13 cellular contexts compared by ENCODE assay signal in the genomic region with DNA sequence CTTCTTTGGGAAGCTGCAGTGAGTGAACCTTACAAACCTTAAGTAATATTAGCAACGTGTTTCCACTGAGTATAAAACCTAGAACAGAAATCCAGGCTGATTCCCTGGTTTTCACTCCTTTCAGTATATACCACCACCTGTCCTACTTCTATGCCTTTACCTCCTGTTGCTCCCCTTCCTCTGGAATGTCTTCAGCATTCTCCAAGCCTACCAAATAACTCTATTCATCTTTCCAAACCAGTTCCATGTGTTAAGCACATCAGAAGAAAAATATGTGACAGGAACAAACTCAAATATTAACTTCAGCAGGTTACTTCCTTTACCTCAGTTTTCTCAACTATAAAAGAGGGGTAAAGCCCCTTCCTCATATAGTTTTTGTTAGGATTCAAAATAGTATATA. TPM values are rescaled to one million over a fixed set of nuclear protein-coding genes. Genes with fewer than 3 reads are reported as not detected.
DNase-seq lines count a peak whose midpoint lies in the region; ATAC-seq and TF ChIP-seq lines count a peak whose summit lies in the region.
"Had no signal": no experiment of that assay in that cellular context is flagged by ENCODE, and none has a peak within 500 bp of the region (broad histone marks: within the 10 kb centered on the region; RNA-seq: fewer than 3 reads in every experiment).

No MANE protein-coding gene starts in this region.

- H3K4me2 ChIP-seq in H9 (ENCODE audit: insufficient read depth, insufficient read length, low read length) = no peak overlapping the region

- no peaks in the 10 kb centered on the region for H3K9me3 Mint-ChIP-seq in HFFc6
- H3K9me3 Mint-ChIP-seq in stimulated activated naive B cell treated with anti-CD40 and anti-IgM and Interleukin-4, amounts not matched to agents 10 μg/mL and 1 μg/mL and 100 μg/mL, for 72 hours = no peaks in the 10 kb centered on the region
- no peaks in the 10 kb centered on the region for H3K9me3 Mint-ChIP-seq in H9
- H3K9me3 Mint-ChIP-seq: activated B cell treated with CpG ODN at 0.5 μM for 24 hours had no signal

- H3K9me3 ChIP-seq in adrenal gland (replicated peaks in 1 of 3) (no peaks in the 10 kb centered on the region), muscle layer of colon (ENCODE audit: low read length) (no peaks in the 10 kb centered on the region), tibial artery (no peaks in the 10 kb centered on the region), H9 (ENCODE audit: control insufficient read depth, low read depth, low read length) (no peaks in the 10 kb centered on the region)
- H3K9me3 ChIP-seq: MG63 had no signal

- 69 to 86% (median 75%) methylated on average over 1 of the region's 1 CpG for WGBS in adrenal gland, 4 donors
- WGBS in H9 (ENCODE audit: extremely low coverage, insufficient read length, low lambda C conversion rate) = no CpG with 5 or more reads among the region's 1 CpG

- H2BK12ac ChIP-seq in H9 (ENCODE audit: insufficient read length, low read depth, low read length) = no peak overlapping the region

- H4K8ac ChIP-seq in H9 (replicated peaks; ENCODE audit: insufficient read length, low read depth, low read length) = no peak overlapping the region

- H3K27me3 Mint-ChIP-seq in HFFc6 (ENCODE audit: insufficient read depth) = peaks cover 1% of the 10 kb centered on the region; the same call in 1 of the 2 replicates
- peaks cover 0 to 5% of the 10 kb centered on the region in 2 donors for H3K27me3 Mint-ChIP-seq in stimulated activated naive B cell treated with anti-CD40 and anti-IgM and Interleukin-4, amounts not matched to agents 10 μg/mL and 1 μg/mL and 100 μg/mL, for 72 hours
- no peaks in the 10 kb centered on the region; the same call in 1 of the 2 replicates for H3K27me3 Mint-ChIP-seq in H9 (ENCODE audit: low read depth)

- peaks cover 22% of the 10 kb centered on the region for H3K36me3 Mint-ChIP-seq in HFFc6 (ENCODE audit: low read depth)
- peaks cover 1 to 12% of the 10 kb centered on the region in 2 donors for H3K36me3 Mint-ChIP-seq in stimulated activated naive B cell treated with anti-CD40 and anti-IgM and Interleukin-4, amounts not matched to agents 10 μg/mL and 1 μg/mL and 100 μg/mL, for 72 hours
- H3K36me3 Mint-ChIP-seq in H9 (ENCODE audit: insufficient read depth in 1 of 3, low read depth in 3 of 3) = no peaks in the 10 kb centered on the region; a peak in 1 of 7 replicates

- H2BK20ac ChIP-seq in H9 (ENCODE audit: low read depth, low read length, poor library complexity, severe bottlenecking) = no peak overlapping the region

- H2BK15ac ChIP-seq in H9 (ENCODE audit: low read depth, low read length) = no peak overlapping the region

- H4K5ac ChIP-seq in H9 (ENCODE audit: insufficient read length, low read depth, low read length) = no peak overlapping the region

- no peak overlapping the region for H3K9ac ChIP-seq in muscle layer of colon (ENCODE audit: low read length)
- H3K9ac ChIP-seq in H9 (ENCODE audit: extremely low read depth, insufficient read length, low read length) = no peak overlapping the region
- H3K9ac ChIP-seq: parathyroid adenoma had no signal

- DNase-seq in HFFc6 = no peak
- DNase-seq in adrenal gland = no peak
- no peak for DNase-seq in tibial artery
- no peak for DNase-seq in stimulated activated naive B cell treated with anti-CD40 and anti-IgM and Interleukin-4, amounts not matched to agents 10 μg/mL and 1 μg/mL and 100 μg/mL, for 72 hours
- no peak for DNase-seq in H9
- DNase-seq in NCI-H510A (lab: John Stamatoyannopoulos, UW) = no peak
- DNase-seq: activated B cell treated with CpG ODN at 0.5 μM for 24 hours; activated naive CD4-positive, alpha-beta T cell; MG63; NCI-H187 treated with DMSO at 0.1 percent for 48 hours; NCI-H510A treated with DMSO at 0.1 percent for 48 hours had no signal

- no peak overlapping the region for H3K14ac ChIP-seq in H9 (ENCODE audit: insufficient read depth, low read length)

- H3K36me3 ChIP-seq in adrenal gland (replicated peaks in 1 of 2) (peaks cover 0 to 8% of the 10 kb centered on the region in 2 donors), muscle layer of colon (ENCODE audit: insufficient read depth, low read length) (no peaks in the 10 kb centered on the region), tibial artery (peaks cover 0 to 13% (median 0%) of the 10 kb centered on the region in 3 donors)
- H3K36me3 ChIP-seq: MG63 had no signal

- H3T11ph ChIP-seq in H9 (ENCODE audit: low read length) = no peak overlapping the region

- intact Hi-C loops in adrenal gland (cut with DNase I) = no loop called here
- intact Hi-C loops in tibial artery (cut with DNase I; ENCODE audit: low total_unique reads) = no loop called here

- no peak for TF ChIP-seq POLR2A in adrenal gland (IDR thresholded peaks at IDR 0.05)

- H3K56ac ChIP-seq in H9 (ENCODE audit: insufficient read length, low read depth, low read length) = no peak overlapping the region

- H3K27ac ChIP-seq in adrenal gland = peak overlapping the region in 3 of 5 donors; percentile 80 to 93 (median 92)
- H3K27ac ChIP-seq in muscle layer of colon (ENCODE audit: low read depth, low read length) = peak overlapping the region; percentile 23
- H3K27ac ChIP-seq in tibial artery = peak overlapping the region; percentile 70 to 75
- H3K27ac ChIP-seq in H9 (ENCODE audit: insufficient read length, low read depth, low read length) = no peak overlapping the region
- H3K27ac ChIP-seq: parathyroid adenoma had no signal

- H3K27me3 ChIP-seq in adrenal gland = no peaks in the 10 kb centered on the region
- H3K27me3 ChIP-seq in muscle layer of colon (ENCODE audit: control insufficient read depth in 1 of 2, insufficient read depth in 2 of 2, low read length in 2 of 2) = no peaks in the 10 kb centered on the region
- H3K27me3 ChIP-seq in tibial artery = no peaks in the 10 kb centered on the region
- H3K27me3 ChIP-seq in H9 (ENCODE audit: insufficient read depth, low read length) = no peaks in the 10 kb centered on the region
- H3K27me3 ChIP-seq: MG63 had no signal

- no peaks in the 10 kb centered on the region for H3K79me1 ChIP-seq in H9 (ENCODE audit: insufficient read depth, low read depth, low read length, poor library complexity, severe bottlenecking)

- no peak overlapping the region for H3K23ac ChIP-seq in H9 (ENCODE audit: insufficient read length, low read depth, low read length)

- no peak overlapping the region for H2BK5ac ChIP-seq in H9 (ENCODE audit: insufficient read length, low read length)

- H3K27ac Mint-ChIP-seq in HFFc6 = peak overlapping the region; percentile 92
- no peak overlapping the region for H3K27ac Mint-ChIP-seq in stimulated activated naive B cell treated with anti-CD40 and anti-IgM and Interleukin-4, amounts not matched to agents 10 μg/mL and 1 μg/mL and 100 μg/mL, for 72 hours
- H3K27ac Mint-ChIP-seq in H9 = no peak overlapping the region; a peak in 1 of 7 replicates
- H3K27ac Mint-ChIP-seq: activated B cell treated with CpG ODN at 0.5 μM for 24 hours had no signal

- H2BK120ac ChIP-seq in H9 (ENCODE audit: low read depth, low read length, poor library complexity, severe bottlenecking) = no peak overlapping the region

- H3K4me1 Mint-ChIP-seq in HFFc6 (ENCODE audit: low read depth) (peaks cover 80% of the 10 kb centered on the region), H9 (peaks cover 8 to 15% of the 10 kb centered on the region in 2 experiments)
- peaks cover 18 to 33% of the 10 kb centered on the region in 2 donors for H3K4me1 Mint-ChIP-seq in stimulated activated naive B cell treated with anti-CD40 and anti-IgM and Interleukin-4, amounts not matched to agents 10 μg/mL and 1 μg/mL and 100 μg/mL, for 72 hours
- H3K4me1 Mint-ChIP-seq: activated B cell treated with CpG ODN at 0.5 μM for 24 hours had no signal

- no peaks in the 10 kb centered on the region for H4K20me1 ChIP-seq in H9 (ENCODE audit: control insufficient read depth, insufficient read depth, insufficient read length)

- no peaks in the 10 kb centered on the region for H3K23me2 ChIP-seq in H9 (ENCODE audit: insufficient read length, low read depth, low read length, poor library complexity, severe bottlenecking)

- no peak for ATAC-seq in stimulated activated naive B cell treated with anti-CD40 and anti-IgM and Interleukin-4, amounts not matched to agents 10 μg/mL and 1 μg/mL and 100 μg/mL, for 72 hours (replicated peaks)

- TF ChIP-seq CTCF in HFFc6 (IDR thresholded peaks at IDR 0.05) (no peak), adrenal gland (IDR thresholded peaks at IDR 0.05) (no peak), tibial artery (IDR thresholded peaks at IDR 0.05) (no peak), H9 (conservative IDR thresholded peaks at IDR 0.05) (no peak)

- H3K4ac ChIP-seq in H9 (ENCODE audit: low read depth, low read length) = no peak overlapping the region

- no peak overlapping the region for H3K18ac ChIP-seq in H9 (ENCODE audit: insufficient read length, low read depth, low read length)

- no peak overlapping the region for H2AK5ac ChIP-seq in H9 (ENCODE audit: insufficient read length, low read length)

- peaks cover 24 to 60% of the 10 kb centered on the region in 2 donors for H3K4me1 ChIP-seq in adrenal gland (replicated peaks in 1 of 2)
- peaks cover 19% of the 10 kb centered on the region for H3K4me1 ChIP-seq in muscle layer of colon (ENCODE audit: insufficient read depth, low read length)
- peaks cover 0 to 82% (median 59%) of the 10 kb centered on the region in 4 donors for H3K4me1 ChIP-seq in tibial artery
- H3K4me1 ChIP-seq in H9 (ENCODE audit: insufficient read depth, low read length) = no peaks in the 10 kb centered on the region; the same call in 1 of the 2 replicates
- H3K4me1 ChIP-seq: parathyroid adenoma had no signal

- no peak overlapping the region for H2AFZ ChIP-seq in H9 (ENCODE audit: low read length)
- H2AFZ ChIP-seq: parathyroid adenoma had no signal

- H4K91ac ChIP-seq in H9 (ENCODE audit: insufficient read length, low read depth, low read length) = no peak overlapping the region

- H3K4me3 Mint-ChIP-seq in HFFc6 (peak overlapping the region; percentile 47), H9 (no peak overlapping the region)
- no peak overlapping the region for H3K4me3 Mint-ChIP-seq in stimulated activated naive B cell treated with anti-CD40 and anti-IgM and Interleukin-4, amounts not matched to agents 10 μg/mL and 1 μg/mL and 100 μg/mL, for 72 hours
- H3K4me3 Mint-ChIP-seq: activated B cell treated with CpG ODN at 0.5 μM for 24 hours had no signal

- no peaks in the 10 kb centered on the region for H3K79me2 ChIP-seq in H9 (ENCODE audit: insufficient read depth, low read length)
- H3K79me2 ChIP-seq: parathyroid adenoma had no signal

- H3K4me3 ChIP-seq in adrenal gland (no peak overlapping the region), muscle layer of colon (ENCODE audit: low read depth in 1 of 2, low read length in 2 of 2) (no peak overlapping the region), tibial artery (no peak overlapping the region)
- H3K4me3 ChIP-seq: MG63 had no signal

RNA-seq across cellular contexts. Expression of gene LIMA1, which starts 39.8 kb away (rescaled TPM):
- 100 to 1,000 TPM; 259 to 335 (median 298) TPM for total RNA-seq in HFFc6 (2021; fragmentation: NEBNext Ultra II Directional; extraction: Animal tissue kit (Norgen Biotek cat#: 25700))
- total RNA-seq in adrenal gland = 100 to 1,000 TPM in 3 of 8 donors, 10 to 100 TPM in 5; 44.3 to 134 (median 94.4) TPM
- polyA plus RNA-seq in adrenal gland = 10 to 100 TPM; 49.8 to 84.7 (median 61.0) TPM
- 40.8 and 42.1 TPM in 2 replicates for total RNA-seq in H9 (2021)
